ENCODE assay signal across 10 cellular contexts in genomic region chr1:226310123-226310540, GRCh38. TPM values are rescaled to one million over a fixed set of nuclear protein-coding genes. Genes with fewer than 3 reads are reported as not detected.
A peak's percentile ranks its signal among the peaks of the same experiment; 100 is the strongest.
DNase-seq lines count a peak whose midpoint lies in the region; ATAC-seq and TF ChIP-seq lines count a peak whose summit lies in the region.
"Had no signal": no experiment of that assay in that cellular context is flagged by ENCODE, and none has a peak within 500 bp of the region (broad histone marks: within the 10 kb centered on the region; RNA-seq: fewer than 3 reads in every experiment).

No MANE protein-coding gene starts in this region.

- H3K36me3 ChIP-seq in SU-DHL-6 (ENCODE audit: low read length) (no peaks in the 10 kb centered on the region), stomach smooth muscle (ENCODE audit: control insufficient read depth in 2 of 2, insufficient read depth in 2 of 2, low read length in 2 of 2) (no peaks in the 10 kb centered on the region)
- H3K36me3 ChIP-seq: thyroid gland had no signal

- peaks cover 22% of the 10 kb centered on the region for H3K4me1 Mint-ChIP-seq in activated T-cell treated with anti-CD3 and anti-CD28 coated beads, Interleukin-2, amount 50 U/mL, for 72 hours (ENCODE audit: low read depth)

- no peak for ATAC-seq in activated T-cell treated with anti-CD3 and anti-CD28 coated beads, Interleukin-2, amount 50 U/mL, for 72 hours (replicated peaks in 1 of 2)
- no peak for ATAC-seq in GM19023 (IDR thresholded peaks at IDR 0.05; ENCODE audit: unreplicated experiment)

- TF ChIP-seq CTCF in SU-DHL-6 (IDR thresholded peaks at IDR 0.05; ENCODE audit: insufficient read depth, low read length, poor library complexity, severe bottlenecking), result no peak

- peaks cover 38% of the 10 kb centered on the region for H3K79me2 ChIP-seq in SU-DHL-6 (ENCODE audit: insufficient read depth, low read length)

- H3K4me2 ChIP-seq in SU-DHL-6 (ENCODE audit: low read depth, low read length, poor library complexity, severe bottlenecking), result peak overlapping the region; percentile 95

- H2AFZ ChIP-seq in SU-DHL-6 (ENCODE audit: low read depth, low read length, severe bottlenecking), result peak overlapping the region; percentile 94

- H3K4me3 Mint-ChIP-seq in activated T-cell treated with anti-CD3 and anti-CD28 coated beads, Interleukin-2, amount 50 U/mL, for 72 hours, result peak overlapping the region; percentile 76 to 83

- H4K20me1 ChIP-seq in SU-DHL-6 (ENCODE audit: low read depth, low read length), result no peaks in the 10 kb centered on the region

- H3K36me3 Mint-ChIP-seq in activated T-cell treated with anti-CD3 and anti-CD28 coated beads, Interleukin-2, amount 50 U/mL, for 72 hours (ENCODE audit: insufficient read depth in 2 of 2), result no peaks in the 10 kb centered on the region

- peak overlapping the region; percentile 96 for H3K4me3 ChIP-seq in SU-DHL-6 (ENCODE audit: insufficient read depth, low read length, poor library complexity, severe bottlenecking)
- peak overlapping the region; percentile 82 for H3K4me3 ChIP-seq in iPS-11a (ENCODE audit: low read depth, low read length)
- H3K4me3 ChIP-seq in stomach smooth muscle (ENCODE audit: low read length in 2 of 2), result peak overlapping the region; percentile 76 to 93

- peaks cover 36% of the 10 kb centered on the region for H3K27me3 Mint-ChIP-seq in activated T-cell treated with anti-CD3 and anti-CD28 coated beads, Interleukin-2, amount 50 U/mL, for 72 hours (ENCODE audit: low read depth)

- H3K9me3 ChIP-seq in SU-DHL-6 (ENCODE audit: insufficient read depth, low read length) (no peaks in the 10 kb centered on the region), stomach smooth muscle (ENCODE audit: control insufficient read depth in 2 of 2, low read length in 2 of 2) (no peaks in the 10 kb centered on the region)
- H3K9me3 ChIP-seq: mucosa of descending colon, thyroid gland had no signal

- peaks cover 13% of the 10 kb centered on the region for H3K4me1 ChIP-seq in stomach smooth muscle (ENCODE audit: control insufficient read depth, insufficient read depth, low read length)

- H3K27ac ChIP-seq in SU-DHL-6 (ENCODE audit: low read depth, low read length) (no peak overlapping the region), stomach smooth muscle (ENCODE audit: low read length) (peak overlapping the region; percentile 31)

- no peak for DNase-seq in activated T-cell treated with anti-CD3 and anti-CD28 coated beads, Interleukin-2, amount 50 U/mL, for 72 hours
- DNase-seq in activated T-cell treated with anti-CD3 and anti-CD28 coated beads, Interleukin-2, amount 50 U/mL, for 48 hours, result no peak
- DNase-seq in KG1 (lab: John Stamatoyannopoulos, UW) (no peak), ecto neural progenitor cell (ENCODE audit: low spot score) (no peak)

- H3K27me3 ChIP-seq in SU-DHL-6 (ENCODE audit: low read length) (no peaks in the 10 kb centered on the region), stomach smooth muscle (ENCODE audit: control insufficient read depth in 1 of 2, insufficient read depth in 2 of 2, low read length in 2 of 2) (no peaks in the 10 kb centered on the region)
- H3K27me3 ChIP-seq: thyroid gland had no signal

- peaks cover 16% of the 10 kb centered on the region; the same call in 1 of the 2 replicates for H3F3A ChIP-seq in SU-DHL-6 (ENCODE audit: insufficient read depth)

- H3K27ac Mint-ChIP-seq in activated T-cell treated with anti-CD3 and anti-CD28 coated beads, Interleukin-2, amount 50 U/mL, for 72 hours, result peak overlapping the region; percentile 16

- H3K9ac ChIP-seq in SU-DHL-6 (ENCODE audit: low read length), result peak overlapping the region; percentile 100; the same call in 1 of the 2 replicates
- peak overlapping the region; percentile 60 to 73 for H3K9ac ChIP-seq in stomach smooth muscle (ENCODE audit: low read length in 2 of 2)

- no peaks in the 10 kb centered on the region for H3K9me3 Mint-ChIP-seq in activated T-cell treated with anti-CD3 and anti-CD28 coated beads, Interleukin-2, amount 50 U/mL, for 72 hours

- H3K9me2 ChIP-seq in SU-DHL-6 (replicated peaks; ENCODE audit: insufficient read depth, low read length), result no peaks in the 10 kb centered on the region

RNA-seq across cellular contexts. Expression of gene LIN9, which starts 1.2 kb away (rescaled TPM):
- 10 to 100 TPM; 11.3 to 13.2 TPM for total RNA-seq in activated T-cell treated with anti-CD3 and anti-CD28 coated beads, Interleukin-2, amount 50 U/mL, for 72 hours
